ENCODE assay signal across 28 cellular contexts in the genomic region with DNA sequence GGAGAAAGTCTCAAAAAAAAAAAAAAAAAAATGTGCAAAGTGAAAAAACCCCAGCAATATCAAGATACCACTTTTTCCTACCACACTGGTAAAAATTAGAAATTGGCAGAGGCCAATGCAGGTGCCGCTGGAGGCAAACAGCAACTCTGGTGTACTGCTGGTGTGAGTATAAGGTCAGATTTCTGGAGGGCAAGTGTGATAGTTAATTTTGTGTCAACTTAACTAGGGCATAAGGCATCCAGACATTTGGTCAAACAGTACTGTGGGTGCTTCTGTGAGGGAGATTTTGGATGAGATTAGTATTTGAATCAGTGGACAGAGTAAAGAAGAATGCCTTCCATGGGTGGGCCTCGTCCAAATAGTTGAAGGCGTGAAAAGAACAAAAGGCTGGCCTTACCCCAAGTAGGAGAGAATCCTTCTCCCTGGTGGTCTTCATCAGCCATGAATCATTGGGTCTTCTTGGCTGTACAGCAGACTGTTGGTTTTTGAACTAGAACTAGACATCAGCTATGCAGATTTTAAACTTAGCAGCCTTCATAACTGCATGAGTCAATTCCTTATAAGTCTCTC.
"Had no signal": no experiment of that assay in that cellular context is flagged by ENCODE, and none has a peak within 500 bp of the region (broad histone marks: within the 10 kb centered on the region; RNA-seq: fewer than 3 reads in every experiment).

No MANE protein-coding gene starts in this region.

- DNase-seq: activated B cell treated with CpG ODN at 0.5 μM for 24 hours; activated CD4-positive, alpha-beta T cell treated with anti-CD3 and anti-CD28 coated beads for 48 hours; activated CD4-positive, alpha-beta T cell treated with anti-CD3 and anti-CD28 coated beads, Interleukin-2, amount 50 U/mL, for 1 hour; activated CD4-positive, alpha-beta T cell treated with anti-CD3 and anti-CD28 coated beads, Interleukin-2, amount 50 U/mL, for 48 hours; activated CD8-positive, alpha-beta memory T cell treated with anti-CD3 and anti-CD28 coated beads for 24 hours; activated CD8-positive, alpha-beta T cell treated with anti-CD3 and anti-CD28 coated beads for 36 hours; activated effector memory CD4-positive, alpha-beta T cell treated with Interleukin-2 at 50 U/mL for 16 hours; activated gamma-delta T cell treated with Interleukin-2 at 50 U/mL for 16 hours; activated naive CD4-positive, alpha-beta T cell treated with anti-CD3 and anti-CD28 coated beads, Interleukin-2, amount 50 U/mL, for 16 hours; activated naive CD4-positive, alpha-beta T cell treated with Interleukin-2 at 50 U/mL for 16 hours; activated T-cell treated with anti-CD3 and anti-CD28 coated beads, Interleukin-2, amount 50 U/mL, for 4 hours; amniotic stem cell; anterior cingulate cortex; body of pancreas; caudate nucleus; cortex of kidney; dermis blood vessel endothelial cell; effector CD4-positive, alpha-beta T cell; effector memory CD8-positive, alpha-beta T cell; erythroblast; foreskin fibroblast; head of caudate nucleus; T-cell; T-helper 9 cell; WERI-Rb-1 had no signal

- H3K36me3 ChIP-seq: esophagus muscularis mucosa, WERI-Rb-1 had no signal

- FAIRE-seq: colon, frontal cortex had no signal

- H3K9me3 ChIP-seq: body of pancreas, esophagus muscularis mucosa had no signal

- H3K4me3 ChIP-seq: body of pancreas, esophagus muscularis mucosa had no signal

- H3K27ac ChIP-seq: body of pancreas, esophagus muscularis mucosa, WERI-Rb-1 had no signal

- H3K27me3 ChIP-seq: body of pancreas had no signal

- H3K4me1 ChIP-seq: body of pancreas, esophagus muscularis mucosa had no signal
